In the genomic region with DNA sequence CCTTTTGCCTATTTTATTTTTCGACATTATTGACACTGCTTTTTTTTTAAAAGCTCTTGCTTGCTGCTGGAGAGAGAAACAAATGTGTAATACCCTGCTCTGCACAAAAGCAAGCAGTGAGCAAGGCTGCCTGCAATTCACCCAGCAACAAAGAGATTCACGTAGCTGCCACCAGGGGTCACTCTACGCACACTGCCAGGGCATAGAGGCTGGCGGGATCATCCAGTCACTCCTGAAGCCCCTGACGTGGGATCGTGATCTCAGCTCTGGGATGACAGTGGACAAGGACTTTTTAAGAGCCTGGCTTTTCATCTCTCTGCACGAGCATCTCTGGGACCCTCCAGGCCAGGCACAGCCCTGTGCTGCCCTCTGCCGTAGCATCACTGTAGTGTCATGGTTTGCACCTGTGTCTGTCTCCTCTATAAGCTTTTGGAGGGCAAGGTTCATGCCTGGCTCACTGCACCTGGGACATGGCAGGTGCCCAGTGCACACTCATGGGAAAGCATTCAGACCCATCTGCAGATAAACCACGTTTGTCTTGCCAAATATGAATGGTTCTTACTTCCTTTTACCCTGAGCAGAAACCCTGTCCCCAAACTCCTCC, we compare ENCODE assay signal across 8 cellular contexts. TPM values are rescaled to one million over a fixed set of nuclear protein-coding genes. Genes with fewer than 3 reads are reported as not detected.
A peak's percentile ranks its signal among the peaks of the same experiment; 100 is the strongest.
DNase-seq lines count a peak whose midpoint lies in the region; ATAC-seq, FAIRE-seq and TF ChIP-seq lines count a peak whose summit lies in the region.

No MANE protein-coding gene starts in this region.

- no peak overlapping the region for H3K27ac ChIP-seq in AG04450 (ENCODE audit: low read depth, low read length)
- no peak overlapping the region for H3K27ac ChIP-seq in endothelial cell of umbilical vein (ENCODE audit: insufficient read depth, low read depth, low read length)

- POLR2A ChIA-PET in AG04450 (lab: Yijun Ruan, JAX), result no interaction called here
- POLR2A ChIA-PET in endothelial cell of umbilical vein (lab: Charles Lee), result no interaction called here

- intact Hi-C loops in endothelial cell of umbilical vein (cut with micrococcal nuclease), result loop anchor here (1.0 to 2.0 kb wide), 4 partner anchors 89 to 548 kb away; no protein-coding TSS in a partner anchor

- H3K9ac ChIP-seq in endothelial cell of umbilical vein (replicated peaks; ENCODE audit: extremely low read depth, insufficient read depth, low read length), result no peak overlapping the region

- ATAC-seq in HG02981 (IDR thresholded peaks at IDR 0.05; ENCODE audit: unreplicated experiment), result peak; percentile 72

- BruUV-seq in endothelial cell of umbilical vein (replicated peaks; lab: Mats Ljungman, UMichigan), result no TSS peak

- CTCF ChIA-PET in AG04450 (lab: Charles Lee), result interaction anchor here (0.6 to 4.1 kb wide), 28 partner anchors 8 to 1209 kb away, joined by 3 to 35 read pairs (median 4); partner anchors contain the start of gene C4orf50
- CTCF ChIA-PET in endothelial cell of umbilical vein (lab: Charles Lee), result interaction anchor here (0.7 to 4.5 kb wide), 23 partner anchors 8 to 549 kb away, joined by 3 to 38 read pairs (median 5); no protein-coding TSS in a partner anchor

- no peak overlapping the region for H3K4me2 ChIP-seq in endothelial cell of umbilical vein (ENCODE audit: insufficient read depth, low read length)

- H3K9me1 ChIP-seq in endothelial cell of umbilical vein (replicated peaks; ENCODE audit: control insufficient read depth, extremely low read depth, insufficient read depth, low read length), result no peaks in the 10 kb centered on the region

- TF ChIP-seq CTCF in AG04450 (IDR thresholded peaks at IDR 0.05; ENCODE audit: low read depth, low read length), result peak; percentile 91
- TF ChIP-seq CTCF in endothelial cell of umbilical vein (IDR thresholded peaks at IDR 0.05; ENCODE audit: extremely low read depth in 1 of 2, insufficient read depth in 1 of 2, low read depth in 1 of 2, low read length in 2 of 2), result peak; percentile 88 to 90

- TF ChIP-seq POLR2A in GM12891 (IDR thresholded peaks at IDR 0.05; ENCODE audit: low read depth, low read length) (no peak), endothelial cell of umbilical vein (IDR thresholded peaks at IDR 0.05; ENCODE audit: low read depth, low read length) (no peak)

- H3K4me3 ChIP-seq in AG04450 (ENCODE audit: low read depth, low read length), result no peak overlapping the region
- H3K4me3 ChIP-seq in endothelial cell of umbilical vein (replicated peaks in 1 of 3; ENCODE audit: insufficient read depth in 1 of 3, low read depth in 1 of 3, low read length in 3 of 3), result no peak overlapping the region

- H3K36me3 ChIP-seq in endothelial cell of umbilical vein (ENCODE audit: control insufficient read depth in 2 of 2, extremely low read depth in 1 of 2, insufficient read depth in 2 of 2, low read length in 2 of 2), result no peaks in the 10 kb centered on the region

- dilution Hi-C loops in endothelial cell of umbilical vein (cut with MboI; ENCODE audit: extremely low pct_ligation_motif_present, low sequenced_read_pairs), result no loop called here

- FAIRE-seq in GM12891 (lab: Jason Lieb, UNC) (peak; percentile 86), endothelial cell of umbilical vein (lab: Jason Lieb, UNC) (peak; percentile 64)

- no peaks in the 10 kb centered on the region for H4K20me1 ChIP-seq in endothelial cell of umbilical vein (replicated peaks; ENCODE audit: control insufficient read depth, extremely low read depth, insufficient read depth, low read length)

- H3K4me1 ChIP-seq in endothelial cell of umbilical vein (ENCODE audit: control insufficient read depth, extremely low read depth, insufficient read depth, low read length), result no peaks in the 10 kb centered on the region

- peak; percentile 26 for DNase-seq in AG04450 (ENCODE audit: low read depth, low spot score)
- peak; percentile 67 for DNase-seq in GM12891 (ENCODE audit: insufficient read length, low spot score)
- peak; percentile 67 for DNase-seq in NCI-H2196 treated with DMSO at 0.1 percent for 48 hours (lab: John Stamatoyannopoulos, UW; ENCODE audit: unreplicated experiment)
- peak; percentile 21 to 23 for DNase-seq in activated CD4-positive, alpha-beta T cell treated with anti-CD3 and anti-CD28 coated beads, Interleukin-2, amount 50 U/mL, for 4 hours
- peak; percentile 46 for DNase-seq in endothelial cell of umbilical vein (ENCODE audit: low read depth, low spot score)
- DNase-seq in midbrain (lab: John Stamatoyannopoulos, UW), result peak; percentile 78
- peak; percentile 30 for DNase-seq in stimulated activated naive CD4-positive, alpha-beta T cell treated with Interleukin-2 at 50 U/mL for 16 hours (lab: John Stamatoyannopoulos, UW)

- H3K79me2 ChIP-seq in endothelial cell of umbilical vein (ENCODE audit: control insufficient read depth, insufficient read depth, low read length), result no peaks in the 10 kb centered on the region

- no peak overlapping the region for H2AFZ ChIP-seq in endothelial cell of umbilical vein (ENCODE audit: low read depth, low read length)

- H3K27me3 ChIP-seq in AG04450 (ENCODE audit: control insufficient read depth, insufficient read depth, low read length) (peaks cover 3% of the 10 kb centered on the region), endothelial cell of umbilical vein (ENCODE audit: control insufficient read depth in 2 of 2, insufficient read depth in 2 of 2, low read length in 2 of 2) (no peaks in the 10 kb centered on the region)

- H3K9me3 ChIP-seq in AG04450 (ENCODE audit: control insufficient read depth, insufficient read depth, low read length), result peaks cover 4% of the 10 kb centered on the region; the same call in 1 of the 2 replicates
- no peaks in the 10 kb centered on the region for H3K9me3 ChIP-seq in endothelial cell of umbilical vein (replicated peaks; ENCODE audit: control insufficient read depth, insufficient read depth, low read length)

TF ChIP-seq in GM12891, 5 proteins besides CTCF, POLR2A, EP300 and RAD21:
- TF ChIP-seq PAX5 (IDR thresholded peaks at IDR 0.05; ENCODE audit: insufficient read depth, low read length, severe bottlenecking) (no peak), POLR2AphosphoS5 (IDR thresholded peaks at IDR 0.05; ENCODE audit: low read depth, low read length) (no peak), POU2F2 (IDR thresholded peaks at IDR 0.05; ENCODE audit: low read depth, low read length) (no peak), TAF1 (IDR thresholded peaks at IDR 0.05; ENCODE audit: low read depth, low read length) (no peak), SPI1 (IDR thresholded peaks at IDR 0.05; ENCODE audit: low read depth, low read length) (no peak)

TF ChIP-seq in endothelial cell of umbilical vein, 7 proteins besides CTCF, POLR2A, EP300 and RAD21:
- no peak for TF ChIP-seq POLR2AphosphoS5 (IDR thresholded peaks at IDR 0.05; ENCODE audit: insufficient read depth, low read depth, low read length)
- no peak for TF ChIP-seq FOS (IDR thresholded peaks at IDR 0.05; ENCODE audit: borderline replicate concordance, insufficient read depth, low read length)
- no peak for TF ChIP-seq EZH2 (IDR thresholded peaks at IDR 0.05; ENCODE audit: borderline replicate concordance, low read depth, low read length, severe bottlenecking)
- TF ChIP-seq MYC (IDR thresholded peaks at IDR 0.05; ENCODE audit: low read depth, low read length), result no peak
- no peak for TF ChIP-seq GATA2 (IDR thresholded peaks at IDR 0.05; ENCODE audit: insufficient read depth, insufficient read length, low read depth, low read length)
- no peak for TF ChIP-seq JUN (IDR thresholded peaks at IDR 0.05; ENCODE audit: borderline replicate concordance, insufficient read depth, insufficient read length, low read depth)
- TF ChIP-seq MAX (IDR thresholded peaks at IDR 0.05; ENCODE audit: insufficient read depth, insufficient read length), result no peak
TF ChIP-seq in endothelial cell of umbilical vein: peak in this region for 0.

RNA-seq across cellular contexts. Expression of gene C4orf50, which starts 19.8 kb away (rescaled TPM):
- polyA plus RNA-seq in AG04450 (2011; rRNA removed), result not detected in 2 replicates
- polyA minus RNA-seq in AG04450 (2011; rRNA and poly(A)+ RNA removed), result not detected in 2 replicates
- polyA plus RNA-seq in GM12891 (2012; ENCODE audit: low read depth, missing spikeins), result 0.04 TPM
- total RNA-seq in endothelial cell of umbilical vein, result not detected in 2 replicates
- not detected in 2 replicates for polyA plus RNA-seq in endothelial cell of umbilical vein
- not detected in 2 replicates for polyA plus RNA-seq in endothelial cell of umbilical vein (2011; cell fraction: cytosol; rRNA removed)
- not detected in 2 replicates for polyA plus RNA-seq in endothelial cell of umbilical vein (2011; cell fraction: nucleus; rRNA removed)
- polyA plus RNA-seq in endothelial cell of umbilical vein (2012), result not detected in 2 replicates
- not detected in 2 replicates for polyA minus RNA-seq in endothelial cell of umbilical vein
- polyA minus RNA-seq in endothelial cell of umbilical vein (2011; cell fraction: cytosol; rRNA and poly(A)+ RNA removed), result not detected
- polyA minus RNA-seq in endothelial cell of umbilical vein (2011; cell fraction: nucleus; rRNA and poly(A)+ RNA removed), result not detected in 2 replicates

Comparison
In these comparisons a context has a peak if more than half of its experiments do, and no peak if none do; other contexts are left out.
1. DNase-seq: peak in every context shown above with its lines; median percentile 78 in midbrain; 67 in GM12891; 67 in NCI-H2196 treated with DMSO at 0.1 percent for 48 hours; 46 in endothelial cell of umbilical vein; 30 in stimulated activated naive CD4-positive, alpha-beta T cell treated with Interleukin-2 at 50 U/mL for 16 hours; 26 in AG04450; 22 in activated CD4-positive, alpha-beta T cell treated with anti-CD3 and anti-CD28 coated beads, Interleukin-2, amount 50 U/mL, for 4 hours.